Comparison of ENCODE assay signal across 8 cellular contexts in the genomic region with DNA sequence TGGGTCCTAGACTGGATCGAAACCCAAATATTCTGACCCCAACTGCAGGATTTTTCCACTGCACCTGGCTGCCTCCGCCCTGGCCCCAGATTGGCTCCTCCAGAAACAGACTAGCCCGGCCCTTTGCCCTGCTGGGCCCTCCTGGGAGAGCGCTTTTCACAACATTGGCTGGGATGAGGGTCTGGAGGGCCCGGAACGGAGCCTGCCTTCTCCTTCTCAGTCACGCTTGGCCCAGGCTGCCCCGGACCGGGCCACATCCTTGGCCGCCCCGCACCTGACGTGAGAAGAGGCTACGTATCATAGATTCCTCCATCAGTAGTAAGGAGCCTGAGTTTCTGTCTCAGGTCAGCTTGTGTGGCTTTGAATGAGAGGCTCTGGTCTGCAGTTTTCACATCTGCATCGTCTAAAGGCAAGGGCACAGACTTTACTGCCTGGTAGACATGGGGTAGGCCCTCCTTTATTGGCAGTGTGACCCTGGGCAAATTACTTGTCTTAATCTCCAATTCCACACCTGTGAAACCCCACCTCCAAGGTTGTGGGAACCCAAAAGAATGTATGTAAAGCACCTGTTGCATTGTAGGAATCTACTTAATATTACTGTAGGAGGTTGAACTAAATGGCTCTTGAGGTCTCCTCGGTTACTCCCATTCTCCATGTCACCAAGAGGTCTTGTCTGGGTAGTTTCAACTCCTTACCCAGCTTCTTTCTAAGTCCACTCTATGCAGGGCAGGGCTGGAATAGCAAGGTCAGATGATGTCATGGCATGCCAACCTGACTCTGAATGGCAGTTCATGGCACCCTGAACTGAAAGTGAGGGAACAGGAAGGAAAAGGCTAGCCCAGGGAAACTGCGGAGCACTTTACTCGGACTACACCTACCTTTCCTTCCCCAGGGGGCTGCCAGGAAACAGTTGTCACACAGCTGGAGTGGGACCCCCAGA. TPM values are rescaled to one million over a fixed set of nuclear protein-coding genes. Genes with fewer than 3 reads are reported as not detected.
DNase-seq lines count a peak whose midpoint lies in the region; ATAC-seq, FAIRE-seq and TF ChIP-seq lines count a peak whose summit lies in the region.

No MANE protein-coding gene starts in this region.

- ATAC-seq in GM19455 (IDR thresholded peaks at IDR 0.05; ENCODE audit: unreplicated experiment) (peak; percentile 16), HepG2 (peak; percentile 63), thoracic aorta (ENCODE audit: insufficient number of reproducible peaks, low FRiP score, low read depth) (peak; percentile 14)

- peak overlapping the region; percentile 49 for H3K27ac ChIP-seq in A673 (ENCODE audit: low read depth, low read length, poor library complexity, severe bottlenecking)
- peak overlapping the region; percentile 99 for H3K27ac ChIP-seq in KOPT-K1 (ENCODE audit: low read depth, low read length, poor library complexity, severe bottlenecking)
- H3K27ac ChIP-seq in HepG2 (ENCODE audit: extremely low read length, insufficient read depth, low read length): peak overlapping the region; percentile 93
- peak overlapping the region; percentile 97 to 98 for H3K27ac ChIP-seq in thoracic aorta

- CTCF ChIA-PET in A673 (lab: Charles Lee) (no interaction called here), HepG2 (lab: Yijun Ruan, JAX; ENCODE audit: low intra/inter-chr PET ratio, low total read pairs) (interaction anchor here (1.0 kb wide), 1 partner anchor 56 kb away, joined by 3 read pairs; no protein-coding TSS in a partner anchor)

- H3K4me2 ChIP-seq in HepG2 (ENCODE audit: low read depth, low read length): peak overlapping the region; percentile 97

- H3K4me3 ChIP-seq in A673 (ENCODE audit: low read depth, low read length, poor library complexity, severe bottlenecking) (peak overlapping the region; percentile 85), bronchial epithelial cell (ENCODE audit: low read depth, low read length) (peak overlapping the region; percentile 94), HepG2 (replicated peaks in 1 of 3; ENCODE audit: insufficient read depth in 1 of 3, low read depth in 2 of 3, low read length in 3 of 3) (peak overlapping the region; percentile 72 to 96 (median 90)), thoracic aorta (peak overlapping the region; percentile 93)

- TF ChIP-seq EP300 in HepG2 (IDR thresholded peaks at IDR 0.05; ENCODE audit: low read depth in 2 of 2, low read length in 2 of 2): no peak
- no peak for TF ChIP-seq EP300 in HepG2 (CRISPR knock-in tag; IDR thresholded peaks at IDR 0.05; ENCODE audit: borderline replicate concordance)

- H3K79me2 ChIP-seq in HepG2 (ENCODE audit: insufficient read depth, low read length): peaks cover 39% of the 10 kb centered on the region

- WGBS in HepG2 (ENCODE audit: low lambda C conversion rate): 11% methylated on average over 11 of the region's 17 CpGs

- TF ChIP-seq RAD21 in HepG2 (CRISPR knock-in tag; IDR thresholded peaks at IDR 0.05): no peak

- POLR2A ChIA-PET in A673 (lab: Charles Lee; ENCODE audit: low non-redundant PET) (no interaction called here), HepG2 (lab: Yijun Ruan, JAX) (interaction anchor here (0.8 to 5.3 kb wide), 12 partner anchors 9 to 398 kb away, joined by 3 to 47 read pairs (median 5); partner anchors contain the start of gene PSMD3)

- in situ Hi-C loops in HepG2 (cut with HindIII; ENCODE audit: extremely low pct_ligation_motif_present, low pct_unique_long_range_greater_than_20kb): no loop called here

- no peaks in the 10 kb centered on the region for H3K4me1 ChIP-seq in A673 (ENCODE audit: insufficient read depth, low read length, poor library complexity, severe bottlenecking)
- peaks cover 56% of the 10 kb centered on the region for H3K4me1 ChIP-seq in HepG2 (ENCODE audit: insufficient read depth, low read length)
- peaks cover 12 to 46% of the 10 kb centered on the region in 2 donors for H3K4me1 ChIP-seq in thoracic aorta (ENCODE audit: control insufficient read depth in 1 of 2, low read depth in 2 of 2)

- H2AFZ ChIP-seq in HepG2 (ENCODE audit: low read length): peak overlapping the region; percentile 86

- peak in 1 of 2 experiments; percentile 44; a peak in 2 of 4 replicates for TF ChIP-seq POLR2A in HepG2 (IDR thresholded peaks at IDR 0.05; ENCODE audit: insufficient read depth in 1 of 2, low read depth in 2 of 2, low read length in 2 of 2)

- DNase-seq in A673 (ENCODE audit: low spot score): no peak
- no peak for DNase-seq in bronchial epithelial cell (ENCODE audit: low read depth)
- DNase-seq in HepG2 (ENCODE audit: low spot score): peak; percentile 72
- DNase-seq in thoracic aorta (ENCODE audit: low spot score): no peak
- DNase-seq in KG1 (lab: John Stamatoyannopoulos, UW): no peak
- no peak for DNase-seq in NCI-H345 treated with DMSO at 0.1 percent for 48 hours (lab: John Stamatoyannopoulos, UW; ENCODE audit: unreplicated experiment)

- peak overlapping the region; percentile 90 for H3K9ac ChIP-seq in HepG2 (ENCODE audit: insufficient read depth, low read depth, low read length)

- TF ChIP-seq CTCF in A673 (conservative IDR thresholded peaks at IDR 0.05; ENCODE audit: low read depth, low read length) (no peak), bronchial epithelial cell (IDR thresholded peaks at IDR 0.05; ENCODE audit: insufficient read depth, low read length, severe bottlenecking) (no peak), HepG2 (CRISPR knock-in tag; IDR thresholded peaks at IDR 0.05) (no peak), thoracic aorta (IDR thresholded peaks at IDR 0.05) (no peak)

- H3K9me3 ChIP-seq in A673 (ENCODE audit: low read depth, low read length, poor library complexity, severe bottlenecking) (no peaks in the 10 kb centered on the region), KOPT-K1 (ENCODE audit: insufficient read depth, low read length, poor library complexity, severe bottlenecking) (no peaks in the 10 kb centered on the region), HepG2 (ENCODE audit: low read length) (no peaks in the 10 kb centered on the region), thoracic aorta (no peaks in the 10 kb centered on the region)

- H3K36me3 ChIP-seq in A673 (ENCODE audit: insufficient read depth, low read length, poor library complexity, severe bottlenecking) (no peaks in the 10 kb centered on the region), KOPT-K1 (ENCODE audit: insufficient read depth, low read length) (peaks cover 25% of the 10 kb centered on the region), bronchial epithelial cell (ENCODE audit: control insufficient read depth, insufficient read depth, low read length) (peaks cover 10% of the 10 kb centered on the region), HepG2 (replicated peaks in 1 of 2; ENCODE audit: control insufficient read depth in 1 of 2, insufficient read depth in 2 of 2, low read length in 2 of 2) (peaks cover 4 to 9% of the 10 kb centered on the region in 2 experiments), thoracic aorta (peaks cover 4% of the 10 kb centered on the region)

- peaks cover 5% of the 10 kb centered on the region; the same call in 1 of the 2 replicates for H4K20me1 ChIP-seq in HepG2 (ENCODE audit: insufficient read depth, low read length)

- FAIRE-seq in bronchial epithelial cell (lab: Jason Lieb, UNC) (no peak), HepG2 (lab: Jason Lieb, UNC) (no peak)

- BruUV-seq in A673 (replicated peaks; lab: Mats Ljungman, UMichigan) (TSS peak; percentile 87), HepG2 (replicated peaks; lab: Mats Ljungman, UMichigan) (TSS peak; percentile 90)

- H3K27me3 ChIP-seq in A673 (replicated peaks; ENCODE audit: insufficient read depth, low read depth, low read length, poor library complexity): no peaks in the 10 kb centered on the region
- H3K27me3 ChIP-seq in bronchial epithelial cell (ENCODE audit: control insufficient read depth, insufficient read depth, low read length): no peaks in the 10 kb centered on the region
- H3K27me3 ChIP-seq in HepG2 (ENCODE audit: control insufficient read depth in 1 of 2, insufficient read depth in 2 of 2, low read length in 2 of 2): no peaks in the 10 kb centered on the region; a peak in 1 of 5 replicates
- no peaks in the 10 kb centered on the region for H3K27me3 ChIP-seq in thoracic aorta (replicated peaks; ENCODE audit: insufficient read depth)

- intact Hi-C loops in A673 (cut with micrococcal nuclease; ENCODE audit: unreplicated experiment) (no loop called here), HepG2 (cut with micrococcal nuclease; ENCODE audit: unreplicated experiment) (loop anchor here (1.0 to 10.0 kb wide), 3 partner anchors 10 to 177 kb away; partner anchors contain the start of genes NR1D1 and PSMD3)

RNA-seq across cellular contexts. Expression of gene LRRC3C, which starts 0.7 kb away (rescaled TPM):
- not detected in 2 replicates for total RNA-seq in A673 (2021)
- not detected in 2 replicates for total RNA-seq in bronchial epithelial cell
- not detected in 2 replicates for total RNA-seq in HepG2 (2016; rRNA removed; fragmentation: Illumina TruSeq; extraction: Trizol)
- total RNA-seq in HepG2 (2016; cell fraction: cytosol; rRNA removed; fragmentation: Illumina TruSeq; extraction: Trizol; ENCODE audit: low read depth): not detected in 2 replicates
- not detected in 2 replicates for total RNA-seq in HepG2 (2016; cell fraction: insoluble cytoplasmic fraction; rRNA removed; fragmentation: Illumina TruSeq; extraction: Trizol)
- not detected in 2 replicates for total RNA-seq in HepG2 (2016; cell fraction: membrane; rRNA removed; fragmentation: Illumina TruSeq; extraction: Trizol)
- total RNA-seq in HepG2 (2016; cell fraction: nucleus; rRNA removed; fragmentation: Illumina TruSeq; extraction: Trizol): not detected in 2 replicates
- polyA plus RNA-seq in HepG2 (2011; rRNA removed): 0.10 and 0.17 TPM in 2 replicates
- 0.11 TPM in 1 of 2 replicates, not detected in the other for polyA plus RNA-seq in HepG2 (2011; cell fraction: cytosol; rRNA removed)
- not detected in 2 replicates for polyA plus RNA-seq in HepG2 (2011; cell fraction: nucleus; rRNA removed)
- polyA plus RNA-seq in HepG2 (2012): not detected in 2 replicates
- polyA plus RNA-seq in HepG2 (2016; cell fraction: cytosol; fragmentation: Illumina TruSeq; extraction: Trizol; ENCODE audit: low read depth): not detected in 2 replicates
- not detected in 2 replicates for polyA plus RNA-seq in HepG2 (2016; cell fraction: insoluble cytoplasmic fraction; fragmentation: Illumina TruSeq; extraction: Trizol; ENCODE audit: low read depth)
- polyA plus RNA-seq in HepG2 (2016; cell fraction: membrane; fragmentation: Illumina TruSeq; extraction: Trizol; ENCODE audit: low read depth): not detected in 2 replicates
- not detected in 2 replicates for polyA plus RNA-seq in HepG2 (2016; cell fraction: nucleus; fragmentation: Illumina TruSeq; extraction: Trizol; ENCODE audit: insufficient read depth, low read depth)
- 0.24 TPM in 1 of 2 replicates, not detected in the other for polyA minus RNA-seq in HepG2 (2011; rRNA and poly(A)+ RNA removed; ENCODE audit: low replicate concordance)
- not detected in 2 replicates for polyA minus RNA-seq in HepG2 (2011; cell fraction: cytosol; rRNA and poly(A)+ RNA removed)
- polyA minus RNA-seq in HepG2 (2011; cell fraction: nucleus; rRNA and poly(A)+ RNA removed): not detected in 2 replicates
- not detected for total RNA-seq in thoracic aorta

RNA-seq across cellular contexts. Expression of gene ORMDL3, which starts 0.8 kb away (rescaled TPM):
- total RNA-seq in A673 (2021) (18.0 and 20.8 TPM in 2 replicates), bronchial epithelial cell (26.6 and 30.7 TPM in 2 replicates), HepG2 (2016; rRNA removed; fragmentation: Illumina TruSeq; extraction: Trizol) (125 and 181 TPM in 2 replicates), thoracic aorta (10 to 100 TPM; 43.3 to 64.0 TPM)
- total RNA-seq in HepG2 (2016; cell fraction: cytosol; rRNA removed; fragmentation: Illumina TruSeq; extraction: Trizol; ENCODE audit: low read depth): 52.8 and 58.2 TPM in 2 replicates
- 110 and 214 TPM in 2 replicates for total RNA-seq in HepG2 (2016; cell fraction: insoluble cytoplasmic fraction; rRNA removed; fragmentation: Illumina TruSeq; extraction: Trizol)
- total RNA-seq in HepG2 (2016; cell fraction: membrane; rRNA removed; fragmentation: Illumina TruSeq; extraction: Trizol): 136 and 143 TPM in 2 replicates
- total RNA-seq in HepG2 (2016; cell fraction: nucleus; rRNA removed; fragmentation: Illumina TruSeq; extraction: Trizol): 112 and 134 TPM in 2 replicates
- polyA plus RNA-seq in HepG2 (2011; rRNA removed): 384 and 546 TPM in 2 replicates
- 330 and 331 TPM in 2 replicates for polyA plus RNA-seq in HepG2 (2011; cell fraction: cytosol; rRNA removed)
- polyA plus RNA-seq in HepG2 (2011; cell fraction: nucleus; rRNA removed): 319 and 431 TPM in 2 replicates
- polyA plus RNA-seq in HepG2 (2012): 176 and 292 TPM in 2 replicates
- 35.1 and 42.1 TPM in 2 replicates for polyA plus RNA-seq in HepG2 (2016; cell fraction: cytosol; fragmentation: Illumina TruSeq; extraction: Trizol; ENCODE audit: low read depth)
- 81.8 and 96.3 TPM in 2 replicates for polyA plus RNA-seq in HepG2 (2016; cell fraction: insoluble cytoplasmic fraction; fragmentation: Illumina TruSeq; extraction: Trizol; ENCODE audit: low read depth)
- polyA plus RNA-seq in HepG2 (2016; cell fraction: membrane; fragmentation: Illumina TruSeq; extraction: Trizol; ENCODE audit: low read depth): 72.9 and 81.6 TPM in 2 replicates
- 169 and 170 TPM in 2 replicates for polyA plus RNA-seq in HepG2 (2016; cell fraction: nucleus; fragmentation: Illumina TruSeq; extraction: Trizol; ENCODE audit: insufficient read depth, low read depth)
- polyA minus RNA-seq in HepG2 (2011; rRNA and poly(A)+ RNA removed; ENCODE audit: low replicate concordance): 76.0 and 1,167 TPM in 2 replicates
- polyA minus RNA-seq in HepG2 (2011; cell fraction: cytosol; rRNA and poly(A)+ RNA removed): 115 and 192 TPM in 2 replicates
- 79.2 and 94.6 TPM in 2 replicates for polyA minus RNA-seq in HepG2 (2011; cell fraction: nucleus; rRNA and poly(A)+ RNA removed)

RNA-seq across cellular contexts. Expression of gene GSDMB, which starts 9.8 kb away (rescaled TPM):
- total RNA-seq in A673 (2021): 5.0 and 5.3 TPM in 2 replicates
- 5.8 and 6.1 TPM in 2 replicates for total RNA-seq in bronchial epithelial cell
- total RNA-seq in HepG2 (2016; rRNA removed; fragmentation: Illumina TruSeq; extraction: Trizol): 0.70 and 3.3 TPM in 2 replicates
- 0.44 and 0.51 TPM in 2 replicates for total RNA-seq in HepG2 (2016; cell fraction: cytosol; rRNA removed; fragmentation: Illumina TruSeq; extraction: Trizol; ENCODE audit: low read depth)
- 0.76 and 2.9 TPM in 2 replicates for total RNA-seq in HepG2 (2016; cell fraction: insoluble cytoplasmic fraction; rRNA removed; fragmentation: Illumina TruSeq; extraction: Trizol)
- 0.31 and 0.62 TPM in 2 replicates for total RNA-seq in HepG2 (2016; cell fraction: membrane; rRNA removed; fragmentation: Illumina TruSeq; extraction: Trizol)
- total RNA-seq in HepG2 (2016; cell fraction: nucleus; rRNA removed; fragmentation: Illumina TruSeq; extraction: Trizol): 8.3 and 9.3 TPM in 2 replicates
- 30.4 and 39.4 TPM in 2 replicates for polyA plus RNA-seq in HepG2 (2011; rRNA removed)
- polyA plus RNA-seq in HepG2 (2011; cell fraction: cytosol; rRNA removed): 3.7 and 4.3 TPM in 2 replicates
- 140 and 180 TPM in 2 replicates for polyA plus RNA-seq in HepG2 (2011; cell fraction: nucleus; rRNA removed)
- 36.5 and 54.8 TPM in 2 replicates for polyA plus RNA-seq in HepG2 (2012)
- 0.33 and 0.52 TPM in 2 replicates for polyA plus RNA-seq in HepG2 (2016; cell fraction: cytosol; fragmentation: Illumina TruSeq; extraction: Trizol; ENCODE audit: low read depth)
- polyA plus RNA-seq in HepG2 (2016; cell fraction: insoluble cytoplasmic fraction; fragmentation: Illumina TruSeq; extraction: Trizol; ENCODE audit: low read depth): 0.73 and 1.2 TPM in 2 replicates
- polyA plus RNA-seq in HepG2 (2016; cell fraction: membrane; fragmentation: Illumina TruSeq; extraction: Trizol; ENCODE audit: low read depth): 0.26 and 0.35 TPM in 2 replicates
- polyA plus RNA-seq in HepG2 (2016; cell fraction: nucleus; fragmentation: Illumina TruSeq; extraction: Trizol; ENCODE audit: insufficient read depth, low read depth): 21.8 and 24.9 TPM in 2 replicates
- polyA minus RNA-seq in HepG2 (2011; rRNA and poly(A)+ RNA removed; ENCODE audit: low replicate concordance): 4.9 and 23.3 TPM in 2 replicates
- polyA minus RNA-seq in HepG2 (2011; cell fraction: cytosol; rRNA and poly(A)+ RNA removed): 1.1 and 1.5 TPM in 2 replicates
- 42.0 and 56.2 TPM in 2 replicates for polyA minus RNA-seq in HepG2 (2011; cell fraction: nucleus; rRNA and poly(A)+ RNA removed)
- total RNA-seq in thoracic aorta: 10 to 100 TPM in 1 of 2 donors, 1 to 10 TPM in 1; 8.3 to 16.0 TPM

RNA-seq across cellular contexts. Expression of gene GSDMA, which starts 34.6 kb away (rescaled TPM):
- not detected in 2 replicates for total RNA-seq in A673 (2021)
- total RNA-seq in bronchial epithelial cell: 0.26 and 0.38 TPM in 2 replicates
- total RNA-seq in HepG2 (2016; rRNA removed; fragmentation: Illumina TruSeq; extraction: Trizol): not detected in 2 replicates
- not detected in 2 replicates for total RNA-seq in HepG2 (2016; cell fraction: cytosol; rRNA removed; fragmentation: Illumina TruSeq; extraction: Trizol; ENCODE audit: low read depth)
- not detected in 2 replicates for total RNA-seq in HepG2 (2016; cell fraction: insoluble cytoplasmic fraction; rRNA removed; fragmentation: Illumina TruSeq; extraction: Trizol)
- total RNA-seq in HepG2 (2016; cell fraction: membrane; rRNA removed; fragmentation: Illumina TruSeq; extraction: Trizol): not detected in 2 replicates
- total RNA-seq in HepG2 (2016; cell fraction: nucleus; rRNA removed; fragmentation: Illumina TruSeq; extraction: Trizol): not detected in 2 replicates
- polyA plus RNA-seq in HepG2 (2011; rRNA removed): 0.07 TPM in 1 of 2 replicates, not detected in the other
- polyA plus RNA-seq in HepG2 (2011; cell fraction: cytosol; rRNA removed): 0.08 TPM in 1 of 2 replicates, not detected in the other
- polyA plus RNA-seq in HepG2 (2011; cell fraction: nucleus; rRNA removed): not detected in 2 replicates
- not detected in 2 replicates for polyA plus RNA-seq in HepG2 (2012)
- not detected in 2 replicates for polyA plus RNA-seq in HepG2 (2016; cell fraction: cytosol; fragmentation: Illumina TruSeq; extraction: Trizol; ENCODE audit: low read depth)
- not detected in 2 replicates for polyA plus RNA-seq in HepG2 (2016; cell fraction: insoluble cytoplasmic fraction; fragmentation: Illumina TruSeq; extraction: Trizol; ENCODE audit: low read depth)
- polyA plus RNA-seq in HepG2 (2016; cell fraction: membrane; fragmentation: Illumina TruSeq; extraction: Trizol; ENCODE audit: low read depth): not detected in 2 replicates
- polyA plus RNA-seq in HepG2 (2016; cell fraction: nucleus; fragmentation: Illumina TruSeq; extraction: Trizol; ENCODE audit: insufficient read depth, low read depth): not detected in 2 replicates
- polyA minus RNA-seq in HepG2 (2011; rRNA and poly(A)+ RNA removed; ENCODE audit: low replicate concordance): not detected in 2 replicates
- not detected in 2 replicates for polyA minus RNA-seq in HepG2 (2011; cell fraction: cytosol; rRNA and poly(A)+ RNA removed)
- polyA minus RNA-seq in HepG2 (2011; cell fraction: nucleus; rRNA and poly(A)+ RNA removed): not detected in 2 replicates
- 1 to 10 TPM in 1 of 2 donors, under 1 TPM in 1; 0.68 to 1.2 TPM for total RNA-seq in thoracic aorta

RNA-seq across cellular contexts. Expression of gene PSMD3, which starts 52.4 kb away (rescaled TPM):
- 161 and 168 TPM in 2 replicates for total RNA-seq in A673 (2021)
- total RNA-seq in bronchial epithelial cell: 79.8 and 83.1 TPM in 2 replicates
- total RNA-seq in HepG2 (2016; rRNA removed; fragmentation: Illumina TruSeq; extraction: Trizol): 114 and 146 TPM in 2 replicates
- 19.9 and 20.3 TPM in 2 replicates for total RNA-seq in HepG2 (2016; cell fraction: cytosol; rRNA removed; fragmentation: Illumina TruSeq; extraction: Trizol; ENCODE audit: low read depth)
- total RNA-seq in HepG2 (2016; cell fraction: insoluble cytoplasmic fraction; rRNA removed; fragmentation: Illumina TruSeq; extraction: Trizol): 99.4 and 154 TPM in 2 replicates
- total RNA-seq in HepG2 (2016; cell fraction: membrane; rRNA removed; fragmentation: Illumina TruSeq; extraction: Trizol): 37.5 and 39.8 TPM in 2 replicates
- total RNA-seq in HepG2 (2016; cell fraction: nucleus; rRNA removed; fragmentation: Illumina TruSeq; extraction: Trizol): 88.8 and 102 TPM in 2 replicates
- polyA plus RNA-seq in HepG2 (2011; rRNA removed): 97.4 and 118 TPM in 2 replicates
- polyA plus RNA-seq in HepG2 (2011; cell fraction: cytosol; rRNA removed): 82.0 and 93.0 TPM in 2 replicates
- polyA plus RNA-seq in HepG2 (2011; cell fraction: nucleus; rRNA removed): 117 and 120 TPM in 2 replicates
- polyA plus RNA-seq in HepG2 (2012): 97.2 and 131 TPM in 2 replicates
- 14.5 and 14.8 TPM in 2 replicates for polyA plus RNA-seq in HepG2 (2016; cell fraction: cytosol; fragmentation: Illumina TruSeq; extraction: Trizol; ENCODE audit: low read depth)
- polyA plus RNA-seq in HepG2 (2016; cell fraction: insoluble cytoplasmic fraction; fragmentation: Illumina TruSeq; extraction: Trizol; ENCODE audit: low read depth): 110 and 126 TPM in 2 replicates
- 20.5 and 22.5 TPM in 2 replicates for polyA plus RNA-seq in HepG2 (2016; cell fraction: membrane; fragmentation: Illumina TruSeq; extraction: Trizol; ENCODE audit: low read depth)
- 160 and 165 TPM in 2 replicates for polyA plus RNA-seq in HepG2 (2016; cell fraction: nucleus; fragmentation: Illumina TruSeq; extraction: Trizol; ENCODE audit: insufficient read depth, low read depth)
- polyA minus RNA-seq in HepG2 (2011; rRNA and poly(A)+ RNA removed; ENCODE audit: low replicate concordance): 151 and 161 TPM in 2 replicates
- 49.5 and 51.3 TPM in 2 replicates for polyA minus RNA-seq in HepG2 (2011; cell fraction: cytosol; rRNA and poly(A)+ RNA removed)
- polyA minus RNA-seq in HepG2 (2011; cell fraction: nucleus; rRNA and poly(A)+ RNA removed): 34.4 and 36.3 TPM in 2 replicates
- 10 to 100 TPM; 68.8 to 74.2 TPM for total RNA-seq in thoracic aorta

Comparison
In these comparisons a context has a peak if more than half of its experiments do, and no peak if none do; other contexts are left out.
1. H3K27ac ChIP-seq: peak in every context shown above with its lines; median percentile 99 in KOPT-K1; 98 in thoracic aorta; 93 in HepG2; 49 in A673.